In the genomic region with DNA sequence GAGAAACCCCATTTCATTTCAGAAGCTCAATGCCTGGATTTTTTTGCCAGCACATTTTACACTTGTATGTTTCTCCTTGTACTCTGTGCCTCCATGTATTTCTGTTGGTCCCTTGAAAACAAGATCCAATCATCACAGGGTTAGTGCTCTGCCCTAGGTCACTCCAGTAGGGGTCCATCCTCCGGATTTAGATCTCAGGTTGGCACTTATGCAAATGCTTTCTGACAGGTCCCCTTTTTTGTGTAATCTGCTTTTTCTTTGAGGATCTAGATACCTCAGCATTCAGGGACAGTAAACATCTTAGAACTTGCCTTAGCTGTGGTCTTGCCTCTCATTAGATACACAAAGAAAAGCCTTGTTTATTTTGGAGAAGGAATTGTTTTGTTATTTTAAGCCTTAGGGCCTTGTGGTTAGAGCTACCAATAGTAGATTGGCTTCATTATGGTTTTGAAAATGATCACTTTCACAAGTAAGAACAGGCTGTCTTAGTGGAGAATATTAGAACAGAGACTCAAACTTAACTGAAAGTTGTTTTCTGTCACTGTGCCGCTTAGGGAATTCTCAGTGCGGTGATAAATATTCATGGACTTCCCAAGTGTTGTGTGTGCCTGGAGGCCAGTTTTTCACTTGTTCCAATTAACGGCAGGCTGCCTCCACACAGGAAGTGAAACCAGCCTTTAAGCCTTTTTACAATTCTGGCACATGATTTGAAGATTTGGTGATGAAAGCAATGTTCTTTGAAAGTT, we compare ENCODE assay signal across 8 cellular contexts. TPM values are rescaled to one million over a fixed set of nuclear protein-coding genes. Genes with fewer than 3 reads are reported as not detected.
A peak's percentile ranks its signal among the peaks of the same experiment; 100 is the strongest.
DNase-seq lines count a peak whose midpoint lies in the region; ATAC-seq, FAIRE-seq and TF ChIP-seq lines count a peak whose summit lies in the region.

No MANE protein-coding gene starts in this region.

- peaks cover 13% of the 10 kb centered on the region for H3K4me1 ChIP-seq in Karpas-422 (ENCODE audit: low read length)
- peaks cover 11% of the 10 kb centered on the region for H3K4me1 ChIP-seq in ovary (ENCODE audit: insufficient read depth)

- TF ChIP-seq POLR2A in ovary (IDR thresholded peaks at IDR 0.05) = no peak

- TF ChIP-seq CTCF in dorsolateral prefrontal cortex (IDR thresholded peaks at IDR 0.05 in 54 of 56, conservative IDR thresholded peaks at IDR 0.05 in 2 of 56; ENCODE audit: low read depth in 1 of 56, partially characterized antibody in 56 of 56) (peak in 1 of 56 donors; percentile 11), ovary (IDR thresholded peaks at IDR 0.05) (no peak), D721Med (IDR thresholded peaks at IDR 0.05; ENCODE audit: insufficient read depth, missing control alignments) (no peak)

- H3K9me3 ChIP-seq in Karpas-422 (ENCODE audit: low read length) (no peaks in the 10 kb centered on the region), ovary (no peaks in the 10 kb centered on the region)

- intact Hi-C loops in dorsolateral prefrontal cortex (cut with DNase I) = no loop called here
- intact Hi-C loops in ovary (cut with DNase I) = loop anchor here in 1 of 4 donors (10.0 kb wide), 1 partner anchor 49 kb away; no protein-coding TSS in a partner anchor

- H3K4me2 ChIP-seq in Karpas-422 (ENCODE audit: low read depth, low read length, poor library complexity, severe bottlenecking) = peak overlapping the region; percentile 34

- H3K27me3 ChIP-seq in Karpas-422 (ENCODE audit: low read length) (no peaks in the 10 kb centered on the region), dorsolateral prefrontal cortex (no peaks in the 10 kb centered on the region), ovary (no peaks in the 10 kb centered on the region)

- 4 to 6% (median 5%) methylated on average over 4 of the region's 4 CpGs for WGBS in ovary, 3 donors

- H3K27ac ChIP-seq in Karpas-422 (ENCODE audit: low read length) (no peak overlapping the region), dorsolateral prefrontal cortex (peak overlapping the region in 58 of 59 donors; percentile 20 to 95 (median 83)), ovary (peak overlapping the region; percentile 35 to 39)

- H3K9ac ChIP-seq in Karpas-422 (ENCODE audit: low read length) = no peak overlapping the region

- peak; percentile 76 for ATAC-seq in GM18511 (IDR thresholded peaks at IDR 0.05; ENCODE audit: unreplicated experiment)

- H3K9me2 ChIP-seq in Karpas-422 (replicated peaks; ENCODE audit: insufficient read depth, low read length) = no peaks in the 10 kb centered on the region

- no peak for FAIRE-seq in D721Med (lab: Jason Lieb, UNC)

- H2AFZ ChIP-seq in Karpas-422 (ENCODE audit: low read length) = no peak overlapping the region

- no peaks in the 10 kb centered on the region for H3K79me2 ChIP-seq in Karpas-422 (ENCODE audit: low read length)

- DNase-seq in Karpas-422 (peak; percentile 61), dorsolateral prefrontal cortex (peak in 2 of 10 donors; percentile 38 to 49), ovary (no peak), SK-N-DZ (ENCODE audit: low spot score) (no peak), SKM-1 treated with dmso at 0.1 percent for 144 hours (lab: John Stamatoyannopoulos, UW; ENCODE audit: unreplicated experiment) (no peak), D721Med (ENCODE audit: insufficient read length, low spot score) (no peak)
- DNase-seq in stimulated activated CD4-positive, alpha-beta T cell treated with anti-CD3 and anti-CD28 coated beads, Interleukin-1b, Interleukin-23, amount 100 ng/mL, for 48 hours = no peak

- H3K36me3 ChIP-seq in Karpas-422 (ENCODE audit: insufficient read depth, low read length) (no peaks in the 10 kb centered on the region), ovary (no peaks in the 10 kb centered on the region)

- no peak for TF ChIP-seq EP300 in ovary (IDR thresholded peaks at IDR 0.05)

- H4K20me1 ChIP-seq in Karpas-422 (ENCODE audit: insufficient read depth, low read depth, low read length) = no peaks in the 10 kb centered on the region

- H3K4me3 ChIP-seq in Karpas-422 (ENCODE audit: low read length) (no peak overlapping the region), dorsolateral prefrontal cortex (peak overlapping the region in 14 of 59 donors; percentile 0 to 34 (median 13)), ovary (no peak overlapping the region)

RNA-seq across cellular contexts. Expression of a gene that starts 7.8 kb away (rescaled TPM):
- not detected in 2 replicates for total RNA-seq in Karpas-422 (2014; rRNA removed; shearing (Covaris generic); ENCODE audit: low replicate concordance)
- total RNA-seq in dorsolateral prefrontal cortex = 10 to 100 TPM in 119 of 120 experiments, 1 to 10 TPM in 1; 9.8 to 72.4 (median 25.3) TPM
- 10 to 100 TPM; 11.0 to 20.7 (median 13.7) TPM for total RNA-seq in ovary
- polyA plus RNA-seq in ovary = 10 to 100 TPM in 1 of 2 donors, 1 to 10 TPM in 1; 8.3 to 21.9 TPM
- 1.3 and 1.4 TPM in 2 replicates for polyA plus RNA-seq in SK-N-DZ (2014; cell fraction: cytosol; rRNA removed)
- 2.2 and 2.9 TPM in 2 replicates for polyA plus RNA-seq in SK-N-DZ (2014; cell fraction: nucleus; rRNA removed)

RNA-seq across cellular contexts. Expression of a gene that starts 22.2 kb away (rescaled TPM):
- 101 and 106 TPM in 2 replicates for total RNA-seq in Karpas-422 (2014; rRNA removed; shearing (Covaris generic); ENCODE audit: low replicate concordance)
- total RNA-seq in dorsolateral prefrontal cortex (10 to 100 TPM; 31.1 to 65.0 (median 45.8) TPM), ovary (10 to 100 TPM; 29.2 to 43.3 (median 35.6) TPM)
- 10 to 100 TPM in 1 of 2 donors, 1 to 10 TPM in 1; 7.6 to 16.0 TPM for polyA plus RNA-seq in ovary
- polyA plus RNA-seq in SK-N-DZ (2014; cell fraction: cytosol; rRNA removed) = 27.8 and 36.2 TPM in 2 replicates
- polyA plus RNA-seq in SK-N-DZ (2014; cell fraction: nucleus; rRNA removed) = 35.1 and 36.6 TPM in 2 replicates

Comparison
In these comparisons a context has a peak if more than half of its experiments do, and no peak if none do; other contexts are left out.
1. RNA of a gene that starts 7.8 kb away (total RNA-seq): 9.8 to 72.4 TPM in dorsolateral prefrontal cortex and 11.0 to 20.7 TPM in ovary; not detected in Karpas-422; every median in the first group is over 10 times any median in the second.